ENCODE assay signal across 8 cellular contexts in the genomic region with DNA sequence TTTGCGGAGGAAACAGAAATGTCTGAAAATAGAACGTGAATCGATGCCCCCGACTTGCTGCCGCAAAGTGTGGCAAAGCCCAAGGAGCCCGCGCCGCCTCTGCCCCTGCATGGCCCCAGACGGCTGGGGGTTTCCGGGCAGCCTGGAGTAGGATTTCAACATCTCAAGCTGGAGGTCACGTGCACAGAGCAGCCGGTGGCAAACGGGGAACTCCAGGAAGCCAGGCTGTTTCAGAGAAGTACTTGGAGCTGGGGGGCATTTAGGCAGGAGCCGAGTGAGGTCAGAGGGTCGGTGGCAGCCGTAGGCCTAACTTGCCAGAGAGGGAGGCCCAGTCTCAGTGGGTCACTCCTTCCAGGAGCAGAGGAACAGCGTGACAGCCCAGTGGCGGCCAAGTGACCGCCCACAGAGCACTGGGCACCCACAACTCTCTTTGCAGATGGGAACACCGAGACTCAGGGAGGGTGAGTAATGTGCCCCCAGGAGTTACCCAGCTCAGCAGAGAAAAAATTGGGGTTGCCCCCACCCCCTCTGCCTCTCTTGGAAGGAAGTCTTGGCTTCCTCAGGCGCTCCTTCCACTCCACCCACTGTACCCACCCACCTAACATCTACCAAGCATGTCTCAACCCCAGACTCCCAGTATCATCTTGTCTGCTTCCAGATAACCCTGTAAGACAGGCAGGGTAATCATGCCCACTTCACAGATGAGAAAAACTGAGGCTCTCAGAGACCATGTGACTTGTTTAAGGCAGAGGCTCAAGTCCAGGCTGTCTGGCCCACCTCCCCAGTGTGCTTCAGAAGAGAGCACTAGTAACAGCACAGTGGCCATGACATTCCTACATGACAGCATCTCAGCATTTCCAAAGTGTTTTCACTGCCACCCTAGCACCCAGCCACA.
DNase-seq lines count a peak whose midpoint lies in the region; ATAC-seq lines count a peak whose summit lies in the region.

No MANE protein-coding gene starts in this region.

- H3K36me3 Mint-ChIP-seq in activated naive CD8-positive, alpha-beta T cell, result no peaks in the 10 kb centered on the region

- ATAC-seq in HG02870 (IDR thresholded peaks at IDR 0.05; ENCODE audit: unreplicated experiment), result peak; percentile 46

- no peaks in the 10 kb centered on the region for H3K27me3 Mint-ChIP-seq in activated naive CD8-positive, alpha-beta T cell

- peaks cover 85% of the 10 kb centered on the region for H3K4me1 Mint-ChIP-seq in activated naive CD8-positive, alpha-beta T cell (ENCODE audit: low read depth)

- peak overlapping the region; percentile 68 for H3K4me3 Mint-ChIP-seq in activated naive CD8-positive, alpha-beta T cell

- peak overlapping the region; percentile 90 for H3K27ac Mint-ChIP-seq in activated naive CD8-positive, alpha-beta T cell

- DNase-seq in GM04504 (ENCODE audit: low read depth), result peak; percentile 52
- peak; percentile 88 for DNase-seq in SKM-1 (lab: John Stamatoyannopoulos, UW; ENCODE audit: unreplicated experiment)
- peak; percentile 81 for DNase-seq in hepatic stellate cell (ENCODE audit: low spot score)
- peak; percentile 73 to 82 for DNase-seq in stimulated activated CD4-positive, alpha-beta T cell treated with anti-CD3 and anti-CD28 coated beads, Interleukin-1b, Interleukin-23, amount 100 ng/mL, for 4 hours (ENCODE audit: low read depth in 2 of 2)
- no peak for DNase-seq in DMS153 treated with DMSO at 0.1 percent for 48 hours (lab: John Stamatoyannopoulos, UW; ENCODE audit: unreplicated experiment)
- DNase-seq in NCI-H526 (lab: John Stamatoyannopoulos, UW), result no peak

- H3K9me3 Mint-ChIP-seq in activated naive CD8-positive, alpha-beta T cell (ENCODE audit: low read depth), result no peaks in the 10 kb centered on the region

Comparison
In these comparisons a context has a peak if more than half of its experiments do, and no peak if none do; other contexts are left out.
1. DNase-seq: peak in GM04504 (single experiment), SKM-1 (single experiment), hepatic stellate cell (single experiment) and stimulated activated CD4-positive, alpha-beta T cell treated with anti-CD3 and anti-CD28 coated beads, Interleukin-1b, Interleukin-23, amount 100 ng/mL, for 4 hours (2 of 2); none in DMS153 treated with DMSO at 0.1 percent for 48 hours (single experiment) and NCI-H526 (0 of 2).